ENCODE assay signal across 20 cellular contexts in genomic region chr5:154265197-154265578, GRCh38.
DNase-seq lines count a peak whose midpoint lies in the region; ATAC-seq and TF ChIP-seq lines count a peak whose summit lies in the region.
"Had no signal": no experiment of that assay in that cellular context is flagged by ENCODE, and none has a peak within 500 bp of the region (broad histone marks: within the 10 kb centered on the region; RNA-seq: fewer than 3 reads in every experiment).

No MANE protein-coding gene starts in this region.

- no peaks in the 10 kb centered on the region for H3K9me3 Mint-ChIP-seq in activated CD4-positive, alpha-beta T cell treated with anti-CD3 and anti-CD28 coated beads, Interleukin-2, amount 10 ng/mL, durations not matched to agents 7 days and 5 days
- H3K9me3 Mint-ChIP-seq in activated CD4-positive, alpha-beta T cell treated with anti-CD3 and anti-CD28 coated beads for 36 hours (ENCODE audit: low read depth), result no peaks in the 10 kb centered on the region
- H3K9me3 Mint-ChIP-seq in natural killer cell, result no peaks in the 10 kb centered on the region
- H3K9me3 Mint-ChIP-seq: CD4-positive, alpha-beta T cell; HFFc6 had no signal

- H3K4ac ChIP-seq in trophoblast cell (ENCODE audit: low read depth, low read length), result peak overlapping the region; percentile 9

- H3K4me1 Mint-ChIP-seq in activated CD4-positive, alpha-beta T cell treated with anti-CD3 and anti-CD28 coated beads, Interleukin-2, amount 10 ng/mL, durations not matched to agents 7 days and 5 days, result peaks cover 1% of the 10 kb centered on the region
- H3K4me1 Mint-ChIP-seq in activated CD4-positive, alpha-beta T cell treated with anti-CD3 and anti-CD28 coated beads for 36 hours, result no peaks in the 10 kb centered on the region
- H3K4me1 Mint-ChIP-seq in natural killer cell, result peaks cover 30 to 56% of the 10 kb centered on the region in 2 donors

- peaks cover 9 to 20% of the 10 kb centered on the region in 2 experiments for H3K4me1 ChIP-seq in trophoblast cell (ENCODE audit: control insufficient read depth in 1 of 2, insufficient read depth in 2 of 2, low read length in 2 of 2)
- H3K4me1 ChIP-seq: BE2C had no signal

- no peaks in the 10 kb centered on the region for H3K9me3 ChIP-seq in SK-N-MC (ENCODE audit: low read depth, low read length)
- no peaks in the 10 kb centered on the region for H3K9me3 ChIP-seq in trophoblast cell (ENCODE audit: insufficient read depth, low read depth, low read length)
- H3K9me3 ChIP-seq: BE2C had no signal

- H3K9ac ChIP-seq in SK-N-MC (ENCODE audit: insufficient read length) (no peak overlapping the region), trophoblast cell (ENCODE audit: low read length) (no peak overlapping the region)

- peak overlapping the region; percentile 8 for H2BK12ac ChIP-seq in trophoblast cell (ENCODE audit: low read length)

- peaks cover 7% of the 10 kb centered on the region for H3K79me1 ChIP-seq in trophoblast cell (ENCODE audit: low read length)

- no peaks in the 10 kb centered on the region for H3K27me3 ChIP-seq in trophoblast cell (ENCODE audit: insufficient read depth, low read length)

- peak overlapping the region; percentile 38 for H3K27ac Mint-ChIP-seq in activated CD4-positive, alpha-beta T cell treated with anti-CD3 and anti-CD28 coated beads, Interleukin-2, amount 10 ng/mL, durations not matched to agents 7 days and 5 days
- no peak overlapping the region for H3K27ac Mint-ChIP-seq in activated CD4-positive, alpha-beta T cell treated with anti-CD3 and anti-CD28 coated beads for 36 hours
- peak overlapping the region; percentile 43 to 57 for H3K27ac Mint-ChIP-seq in natural killer cell
- H3K27ac Mint-ChIP-seq: CD4-positive, alpha-beta T cell; HFFc6 had no signal

- H2BK120ac ChIP-seq in trophoblast cell (ENCODE audit: insufficient read depth, low read length, poor library complexity), result no peak overlapping the region

- H3K27ac ChIP-seq in SK-N-MC (peak overlapping the region; percentile 22; the same call in 1 of the 2 replicates), trophoblast cell (ENCODE audit: low read depth, low read length) (no peak overlapping the region)
- H3K27ac ChIP-seq: C4-2B, HL-60 had no signal

- intact Hi-C loops in activated CD4-positive, alpha-beta T cell treated with anti-CD3 and anti-CD28 coated beads for 36 hours (cut with DNase I, micrococcal nuclease), result no loop called here
- intact Hi-C loops in natural killer cell (cut with micrococcal nuclease), result no loop called here

- no peak overlapping the region for H3K4me2 ChIP-seq in trophoblast cell (ENCODE audit: low read length)

- CTCF ChIA-PET in activated CD4-positive, alpha-beta T cell treated with anti-CD3 and anti-CD28 coated beads, Interleukin-2, amount 10 ng/mL, durations not matched to agents 7 days and 5 days (lab: Charles Lee), result no interaction called here
- CTCF ChIA-PET in activated CD4-positive, alpha-beta T cell treated with anti-CD3 and anti-CD28 coated beads for 36 hours (lab: Charles Lee), result no interaction called here

- no peaks in the 10 kb centered on the region for H3K27me3 Mint-ChIP-seq in activated CD4-positive, alpha-beta T cell treated with anti-CD3 and anti-CD28 coated beads, Interleukin-2, amount 10 ng/mL, durations not matched to agents 7 days and 5 days
- H3K27me3 Mint-ChIP-seq in activated CD4-positive, alpha-beta T cell treated with anti-CD3 and anti-CD28 coated beads for 36 hours, result no peaks in the 10 kb centered on the region
- H3K27me3 Mint-ChIP-seq in natural killer cell (ENCODE audit: low read depth in 2 of 2), result no peaks in the 10 kb centered on the region
- H3K27me3 Mint-ChIP-seq: CD4-positive, alpha-beta T cell had no signal

- no peak for DNase-seq in activated CD4-positive, alpha-beta T cell treated with anti-CD3 and anti-CD28 coated beads, Interleukin-2, amount 10 ng/mL, durations not matched to agents 7 days and 5 days
- DNase-seq in activated CD4-positive, alpha-beta T cell treated with anti-CD3 and anti-CD28 coated beads for 36 hours, result no peak
- DNase-seq in SK-N-MC (ENCODE audit: low read depth, low spot score) (peak; percentile 47), natural killer cell (no peak), trophoblast cell (no peak), hippocampal formation (lab: John Stamatoyannopoulos, UW) (no peak)
- DNase-seq in stimulated activated CD4-positive, alpha-beta T cell treated with anti-CD3 and anti-CD28 coated beads, Interleukin-4, amount 100 ng/mL, for 1 hour, result no peak
- DNase-seq: 8988T; BE2C; CD4-positive, alpha-beta T cell; DMS153; DMS79; GDM1; GOT3; H7; HFFc6 had no signal

- peaks cover 2% of the 10 kb centered on the region for H3K36me3 Mint-ChIP-seq in activated CD4-positive, alpha-beta T cell treated with anti-CD3 and anti-CD28 coated beads, Interleukin-2, amount 10 ng/mL, durations not matched to agents 7 days and 5 days (ENCODE audit: low read depth)
- peaks cover 12% of the 10 kb centered on the region for H3K36me3 Mint-ChIP-seq in activated CD4-positive, alpha-beta T cell treated with anti-CD3 and anti-CD28 coated beads for 36 hours (ENCODE audit: low read depth)
- peaks cover 8% of the 10 kb centered on the region for H3K36me3 Mint-ChIP-seq in natural killer cell

- no peak for ATAC-seq in activated CD4-positive, alpha-beta T cell treated with anti-CD3 and anti-CD28 coated beads for 36 hours
- ATAC-seq in natural killer cell (peak; percentile 40 to 68 (median 46)), HG02610 (IDR thresholded peaks at IDR 0.05; ENCODE audit: unreplicated experiment) (no peak)
- ATAC-seq: HCT116 had no signal

- no peak overlapping the region for H4K8ac ChIP-seq in trophoblast cell (ENCODE audit: low read depth, low read length)

- no peaks in the 10 kb centered on the region for H3K79me2 ChIP-seq in trophoblast cell (ENCODE audit: control insufficient read depth, insufficient read depth, low read length, poor library complexity)

- H3K36me3 ChIP-seq in SK-N-MC (ENCODE audit: insufficient read depth, low read length) (no peaks in the 10 kb centered on the region), trophoblast cell (ENCODE audit: control insufficient read depth in 1 of 2, insufficient read depth in 2 of 2, low read length in 2 of 2) (peaks cover 0 to 2% of the 10 kb centered on the region in 2 experiments)
- H3K36me3 ChIP-seq: BE2C had no signal

- H2AK5ac ChIP-seq in trophoblast cell (ENCODE audit: low read length), result no peak overlapping the region

- POLR2A ChIA-PET in activated CD4-positive, alpha-beta T cell treated with anti-CD3 and anti-CD28 coated beads, Interleukin-2, amount 10 ng/mL, durations not matched to agents 7 days and 5 days (lab: Charles Lee), result no interaction called here
- POLR2A ChIA-PET in activated CD4-positive, alpha-beta T cell treated with anti-CD3 and anti-CD28 coated beads for 36 hours (lab: Charles Lee), result no interaction called here

- no peak overlapping the region for H4K12ac ChIP-seq in trophoblast cell (ENCODE audit: low read depth, low read length)

- no peak for TF ChIP-seq CTCF in natural killer cell (IDR thresholded peaks at IDR 0.05)

- H4K91ac ChIP-seq in trophoblast cell (ENCODE audit: low read depth, low read length), result no peak overlapping the region

- no peak overlapping the region for H3K23ac ChIP-seq in trophoblast cell (ENCODE audit: low read length)

- H3K4me3 Mint-ChIP-seq in activated CD4-positive, alpha-beta T cell treated with anti-CD3 and anti-CD28 coated beads, Interleukin-2, amount 10 ng/mL, durations not matched to agents 7 days and 5 days, result no peak overlapping the region
- no peak overlapping the region for H3K4me3 Mint-ChIP-seq in activated CD4-positive, alpha-beta T cell treated with anti-CD3 and anti-CD28 coated beads for 36 hours
- H3K4me3 Mint-ChIP-seq in natural killer cell, result peak overlapping the region; percentile 31
- H3K4me3 Mint-ChIP-seq: CD4-positive, alpha-beta T cell; HFFc6 had no signal

- H3K18ac ChIP-seq in trophoblast cell (ENCODE audit: low read length), result no peak overlapping the region

- H2AFZ ChIP-seq in trophoblast cell (ENCODE audit: insufficient read depth, low read length, poor library complexity), result no peak overlapping the region

- H3K14ac ChIP-seq in trophoblast cell (ENCODE audit: low read length), result no peak overlapping the region

- no peak overlapping the region for H3K4me3 ChIP-seq in SK-N-MC
- H3K4me3 ChIP-seq in trophoblast cell (ENCODE audit: low read depth, low read length), result no peak overlapping the region

- no peak overlapping the region for H2BK5ac ChIP-seq in trophoblast cell (ENCODE audit: low read depth, low read length, poor library complexity)

Comparison
In these comparisons a context has a peak if more than half of its experiments do, and no peak if none do; other contexts are left out.
1. ATAC-seq: peak in natural killer cell (3 of 3); none in activated CD4-positive, alpha-beta T cell treated with anti-CD3 and anti-CD28 coated beads for 36 hours (single experiment) and HG02610 (single experiment).